Comparison of ENCODE assay signal across 25 cellular contexts in the genomic region with DNA sequence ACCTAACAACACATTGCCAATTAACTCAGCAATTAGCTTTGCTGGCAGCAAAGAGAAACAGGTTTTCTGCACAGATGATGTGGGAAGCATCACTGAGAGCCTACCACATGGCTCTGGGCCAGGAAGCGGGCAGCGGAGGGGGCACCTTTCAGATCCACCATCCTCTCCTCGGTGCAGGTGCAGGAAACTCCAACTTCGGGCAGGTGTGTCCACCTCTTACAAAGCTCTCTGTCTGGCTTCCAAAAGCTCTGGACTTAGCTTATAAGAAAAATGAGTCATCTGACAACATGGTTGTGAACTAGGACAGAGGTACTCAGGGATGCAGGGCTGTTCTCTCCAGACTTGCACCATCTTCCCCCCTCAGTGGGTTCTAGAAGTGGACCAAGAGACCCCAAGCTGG.
DNase-seq lines count a peak whose midpoint lies in the region; TF ChIP-seq lines count a peak whose summit lies in the region.
"Had no signal": no experiment of that assay in that cellular context is flagged by ENCODE, and none has a peak within 500 bp of the region (broad histone marks: within the 10 kb centered on the region; RNA-seq: fewer than 3 reads in every experiment).

No MANE protein-coding gene starts in this region.

- TF ChIP-seq CTCF in chondrocyte (IDR thresholded peaks at IDR 0.05) = no peak

- peaks cover 16% of the 10 kb centered on the region for H3K4me1 Mint-ChIP-seq in chondrocyte (ENCODE audit: low read depth)
- H3K4me1 Mint-ChIP-seq: activated naive CD4-positive, alpha-beta T cell treated with anti-CD3 and anti-CD28 coated beads, Interleukin-2, amount 10 ng/mL, durations not matched to agents 7 days and 5 days; central memory CD8-positive, alpha-beta T cell had no signal

- H3K36me3 Mint-ChIP-seq in chondrocyte (ENCODE audit: low read depth) = no peaks in the 10 kb centered on the region
- H3K36me3 Mint-ChIP-seq: activated naive CD4-positive, alpha-beta T cell treated with anti-CD3 and anti-CD28 coated beads, Interleukin-2, amount 10 ng/mL, durations not matched to agents 7 days and 5 days had no signal

- DNase-seq in NCI-H1417 (lab: John Stamatoyannopoulos, UW) (peak in 2 of 3 experiments; percentile 21 to 58), NCI-H1417 treated with DMSO at 0.1 percent for 48 hours (lab: John Stamatoyannopoulos, UW) (no peak), NCI-H345 treated with DMSO at 0.1 percent for 48 hours (lab: John Stamatoyannopoulos, UW; ENCODE audit: unreplicated experiment) (peak; percentile 4), chondrocyte (ENCODE audit: low spot score) (peak; percentile 41), posterior vena cava (ENCODE audit: low spot score) (peak; percentile 45), amniotic stem cell (lab: John Stamatoyannopoulos, UW) (no peak), HuH-7.5 (ENCODE audit: low spot score) (no peak)
- no peak for DNase-seq in central memory CD4-positive, alpha-beta T cell
- DNase-seq: 8988T; activated CD4-positive, alpha-beta T cell treated with anti-CD3 and anti-CD28 coated beads for 48 hours; activated naive CD4-positive, alpha-beta T cell treated with anti-CD3 and anti-CD28 coated beads, Interleukin-2, amount 10 ng/mL, durations not matched to agents 7 days and 5 days; activated T-cell treated with anti-CD3 and anti-CD28 coated beads, Interleukin-2, amount 50 U/mL, for 48 hours; AML-193; effector CD4-positive, alpha-beta T cell; EL; esophagus squamous epithelium; mesenchymal stem cell; NCI-H1436 treated with DMSO at 0.1 percent for 48 hours; NCI-H2227 treated with DMSO at 0.1 percent for 48 hours; nucleus accumbens; small intestine; stimulated activated CD4-positive, alpha-beta T cell treated with anti-CD3 and anti-CD28 coated beads, Interleukin-2, amount 100 ng/mL, for 24 hours; stimulated activated naive B cell treated with anti-CD40 and anti-IgM and Interleukin-4, amounts not matched to agents 10 μg/mL and 1 μg/mL and 100 μg/mL, for 72 hours; T-helper 17 cell had no signal

- intact Hi-C loops in posterior vena cava (cut with DNase I) = no loop called here

- no peak overlapping the region for H3K27ac Mint-ChIP-seq in chondrocyte (ENCODE audit: unreplicated experiment)
- H3K27ac Mint-ChIP-seq: activated naive CD4-positive, alpha-beta T cell treated with anti-CD3 and anti-CD28 coated beads, Interleukin-2, amount 10 ng/mL, durations not matched to agents 7 days and 5 days; stimulated activated naive B cell treated with anti-CD40 and anti-IgM and Interleukin-4, amounts not matched to agents 10 μg/mL and 1 μg/mL and 100 μg/mL, for 72 hours; T-helper 17 cell had no signal

- peaks cover 5% of the 10 kb centered on the region for H3K9me3 Mint-ChIP-seq in chondrocyte (ENCODE audit: low read depth)
- H3K9me3 Mint-ChIP-seq: activated naive CD4-positive, alpha-beta T cell treated with anti-CD3 and anti-CD28 coated beads, Interleukin-2, amount 10 ng/mL, durations not matched to agents 7 days and 5 days; central memory CD8-positive, alpha-beta T cell had no signal

- H3K27me3 Mint-ChIP-seq in chondrocyte (ENCODE audit: low read depth) = peaks cover 19% of the 10 kb centered on the region

- H3K4me3 Mint-ChIP-seq in chondrocyte (ENCODE audit: unreplicated experiment) = no peak overlapping the region
- H3K4me3 Mint-ChIP-seq: activated naive CD4-positive, alpha-beta T cell treated with anti-CD3 and anti-CD28 coated beads, Interleukin-2, amount 10 ng/mL, durations not matched to agents 7 days and 5 days; central memory CD8-positive, alpha-beta T cell; stimulated activated naive B cell treated with anti-CD40 and anti-IgM and Interleukin-4, amounts not matched to agents 10 μg/mL and 1 μg/mL and 100 μg/mL, for 72 hours; T-helper 17 cell had no signal

Comparison
In these comparisons a context has a peak if more than half of its experiments do, and no peak if none do; other contexts are left out.
1. DNase-seq: peak in NCI-H1417 (2 of 3), NCI-H345 treated with DMSO at 0.1 percent for 48 hours (single experiment), chondrocyte (single experiment) and posterior vena cava (single experiment); none in NCI-H1417 treated with DMSO at 0.1 percent for 48 hours (single experiment), central memory CD4-positive, alpha-beta T cell (single experiment), amniotic stem cell (single experiment) and HuH-7.5 (single experiment).